ENCODE assay signal across 8 cellular contexts in genomic region chr2:25521665-25522387, GRCh38.
DNase-seq lines count a peak whose midpoint lies in the region; ATAC-seq and TF ChIP-seq lines count a peak whose summit lies in the region.

No MANE protein-coding gene starts in this region.

- DNase-seq in AG04449 (ENCODE audit: low read depth, low spot score) (peak; percentile 34), GM10248 (ENCODE audit: extremely low spot score) (peak; percentile 60), NCI-H2029 (lab: John Stamatoyannopoulos, UW) (peak; percentile 60), natural killer cell (no peak), epidermal melanocyte (ENCODE audit: insufficient read length, low spot score) (no peak)
- peak; percentile 46 for DNase-seq in T-helper 2 cell treated with Interferon-gamma antibody and Interleukin-4, amounts not matched to agents 5 μg/mL and 100 μg/mL, for 36 hours (ENCODE audit: low spot score)

- peak; percentile 58 for ATAC-seq in HG02870 (IDR thresholded peaks at IDR 0.05; ENCODE audit: unreplicated experiment)
- ATAC-seq in esophagus mucosa: peak; percentile 73
- peak; percentile 96 to 100 (median 100) for ATAC-seq in natural killer cell

- intact Hi-C loops in natural killer cell (cut with micrococcal nuclease): loop anchor here (1.0 kb wide), 2 partner anchors 145 to 160 kb away; no protein-coding TSS in a partner anchor

- no peaks in the 10 kb centered on the region for H3K9me3 Mint-ChIP-seq in T-helper 2 cell treated with Interferon-gamma antibody and Interleukin-4, amounts not matched to agents 5 μg/mL and 100 μg/mL, for 36 hours
- H3K9me3 Mint-ChIP-seq in natural killer cell: no peaks in the 10 kb centered on the region

- POLR2A ChIA-PET in AG04449 (lab: Yijun Ruan, JAX) (no interaction called here), GM10248 (lab: Yijun Ruan, JAX) (interaction anchor here (0.6 kb wide), 1 partner anchor 297 kb away, joined by 8 read pairs; no protein-coding TSS in a partner anchor)

- H3K27ac Mint-ChIP-seq in T-helper 2 cell treated with Interferon-gamma antibody and Interleukin-4, amounts not matched to agents 5 μg/mL and 100 μg/mL, for 36 hours: peak overlapping the region; percentile 80
- peak overlapping the region; percentile 62 to 71 for H3K27ac Mint-ChIP-seq in natural killer cell

- H3K4me3 Mint-ChIP-seq in T-helper 2 cell treated with Interferon-gamma antibody and Interleukin-4, amounts not matched to agents 5 μg/mL and 100 μg/mL, for 36 hours: peak overlapping the region; percentile 22
- peak overlapping the region; percentile 25 for H3K4me3 Mint-ChIP-seq in natural killer cell

- no peaks in the 10 kb centered on the region for H3K27me3 Mint-ChIP-seq in T-helper 2 cell treated with Interferon-gamma antibody and Interleukin-4, amounts not matched to agents 5 μg/mL and 100 μg/mL, for 36 hours (ENCODE audit: low read depth)
- H3K27me3 Mint-ChIP-seq in natural killer cell (ENCODE audit: low read depth in 2 of 2): no peaks in the 10 kb centered on the region

- CTCF ChIA-PET in AG04449 (lab: Yijun Ruan, JAX) (interaction anchor here (0.6 to 1.3 kb wide), 7 partner anchors 10 to 219 kb away, joined by 3 to 6 read pairs (median 3); no protein-coding TSS in a partner anchor), GM10248 (lab: Yijun Ruan, JAX) (interaction anchor here (0.7 to 0.8 kb wide), 2 partner anchors 17 to 21 kb away, joined by 3 read pairs; no protein-coding TSS in a partner anchor)

- H3K4me3 ChIP-seq in AG04449 (ENCODE audit: low read depth, low read length): peak overlapping the region; percentile 2

- no peaks in the 10 kb centered on the region for H3K36me3 Mint-ChIP-seq in T-helper 2 cell treated with Interferon-gamma antibody and Interleukin-4, amounts not matched to agents 5 μg/mL and 100 μg/mL, for 36 hours (ENCODE audit: low read depth)
- no peaks in the 10 kb centered on the region for H3K36me3 Mint-ChIP-seq in natural killer cell

- H3K4me1 Mint-ChIP-seq in T-helper 2 cell treated with Interferon-gamma antibody and Interleukin-4, amounts not matched to agents 5 μg/mL and 100 μg/mL, for 36 hours (ENCODE audit: low read depth): peaks cover 18% of the 10 kb centered on the region
- H3K4me1 Mint-ChIP-seq in natural killer cell: peaks cover 8 to 9% of the 10 kb centered on the region in 2 donors

- TF ChIP-seq CTCF in AG04449 (IDR thresholded peaks at IDR 0.05; ENCODE audit: insufficient read depth, low read length, missing control alignments): peak; percentile 63
- TF ChIP-seq CTCF in GM10248 (IDR thresholded peaks at IDR 0.05; ENCODE audit: control extremely low read depth, extremely low read depth, low read depth, missing control alignments): peak; percentile 75
- peak; percentile 77 for TF ChIP-seq CTCF in natural killer cell (IDR thresholded peaks at IDR 0.05)

Comparison
In these comparisons a context has a peak if more than half of its experiments do, and no peak if none do; other contexts are left out.
1. DNase-seq: peak in AG04449 (single experiment), GM10248 (single experiment), NCI-H2029 (single experiment) and T-helper 2 cell treated with Interferon-gamma antibody and Interleukin-4, amounts not matched to agents 5 μg/mL and 100 μg/mL, for 36 hours (single experiment); none in natural killer cell (single experiment) and epidermal melanocyte (single experiment).
2. Peak in every context shown above with its lines, with median percentiles within 50 percentile points of each other: CTCF ChIP-seq and ATAC-seq.